26 cellular contexts compared by ENCODE assay signal in genomic region chr10:104288355-104288754, GRCh38. TPM values are rescaled to one million over a fixed set of nuclear protein-coding genes. Genes with fewer than 3 reads are reported as not detected.
DNase-seq lines count a peak whose midpoint lies in the region; ATAC-seq, FAIRE-seq and TF ChIP-seq lines count a peak whose summit lies in the region.
"Had no signal": no experiment of that assay in that cellular context is flagged by ENCODE, and none has a peak within 500 bp of the region (broad histone marks: within the 10 kb centered on the region; RNA-seq: fewer than 3 reads in every experiment).

No MANE protein-coding gene starts in this region.

- no peaks in the 10 kb centered on the region; the same call in 1 of the 2 replicates for H3K27me3 Mint-ChIP-seq in HFFc6 (ENCODE audit: insufficient read depth)

- POLR2A ChIA-PET in A549 (lab: Yijun Ruan, JAX), result no interaction called here

- DNase-seq in A549 (ENCODE audit: low read depth in 1 of 2, low spot score in 1 of 2) (peak in 1 of 2 experiments; percentile 48), EL (peak; percentile 47), RWPE2 (ENCODE audit: low spot score) (no peak), osteoblast (ENCODE audit: insufficient read length, low spot score, missing footprints) (no peak), HFFc6 (no peak)
- DNase-seq in activated CD4-positive, alpha-beta T cell treated with anti-CD3 and anti-CD28 coated beads, Interleukin-2, amount 50 U/mL, for 48 hours, result no peak
- DNase-seq: AML-193; CD4-positive, alpha-beta memory T cell; COR-L47; DMS79; KBM-7; MG63; NCI-H2029 treated with DMSO at 0.1 percent for 48 hours; NCI-H226; NCI-H510A treated with DMSO at 0.1 percent for 48 hours; NCI-H82; NK-92 treated with Interleukin-12 subunit alpha and Interleukin-12 subunit beta, amount 100 ng/mL, for 24 hours; PC-9; Right ventricle myocardium superior had no signal

- peak overlapping the region; percentile 47 for H2AFZ ChIP-seq in osteoblast (ENCODE audit: low read length)
- H2AFZ ChIP-seq: PC-9 had no signal

- no peaks in the 10 kb centered on the region for H3K9me3 Mint-ChIP-seq in HFFc6
- H3K9me3 Mint-ChIP-seq: CD4-positive, alpha-beta memory T cell had no signal

- no peak overlapping the region for H3K4me3 ChIP-seq in A549
- no peak overlapping the region for H3K4me3 ChIP-seq in RWPE2 (ENCODE audit: severe bottlenecking)
- H3K4me3 ChIP-seq in osteoblast (ENCODE audit: insufficient read depth, low read length), result no peak overlapping the region
- H3K4me3 ChIP-seq: BLaER1 treated with 17β-estradiol and CSF1 and Interleukin-3, amounts not matched to agents 10 nM and 100 nM; MG63; PC-9; SJSA1 had no signal

- TF ChIP-seq POLR2A in A549 (IDR thresholded peaks at IDR 0.05; ENCODE audit: low read length), result no peak

- no peaks in the 10 kb centered on the region for H3K79me2 ChIP-seq in osteoblast (ENCODE audit: insufficient read depth, low read length)

- no peaks in the 10 kb centered on the region for H4K20me1 ChIP-seq in osteoblast (ENCODE audit: insufficient read depth, low read length)
- H4K20me1 ChIP-seq: BLaER1 treated with 17β-estradiol and CSF1 and Interleukin-3, amounts not matched to agents 10 nM and 100 nM had no signal

- no peak overlapping the region for H3K27ac Mint-ChIP-seq in HFFc6
- H3K27ac Mint-ChIP-seq: CD4-positive, alpha-beta memory T cell had no signal

- peaks cover 18% of the 10 kb centered on the region for H3K4me1 ChIP-seq in A549
- H3K4me1 ChIP-seq in RWPE2 (ENCODE audit: insufficient read depth, poor library complexity, severe bottlenecking), result peaks cover 9% of the 10 kb centered on the region
- H3K4me1 ChIP-seq in osteoblast (ENCODE audit: insufficient read depth, low read length), result peaks cover 24% of the 10 kb centered on the region

- H3K4me2 ChIP-seq in A549, result peak overlapping the region; percentile 20; the same call in 2 of the 3 replicates
- H3K4me2 ChIP-seq in osteoblast (ENCODE audit: insufficient read depth, low read length), result no peak overlapping the region
- H3K4me2 ChIP-seq: BLaER1 treated with 17β-estradiol and CSF1 and Interleukin-3, amounts not matched to agents 10 nM and 100 nM; PC-9 had no signal

- TF ChIP-seq RAD21 in A549 (conservative IDR thresholded peaks at IDR 0.05 in 1 of 2, IDR thresholded peaks at IDR 0.05 in 1 of 2), result no peak

- H3K27ac ChIP-seq in A549 (no peak overlapping the region), RWPE2 (ENCODE audit: poor library complexity, severe bottlenecking) (peak overlapping the region; percentile 19), osteoblast (ENCODE audit: low read depth, low read length) (no peak overlapping the region)
- H3K27ac ChIP-seq: BLaER1 treated with 17β-estradiol and CSF1 and Interleukin-3, amounts not matched to agents 10 nM and 100 nM; PC-9; SJSA1 had no signal

- H3K9me3 ChIP-seq in A549, result no peaks in the 10 kb centered on the region
- no peaks in the 10 kb centered on the region for H3K9me3 ChIP-seq in RWPE2 (ENCODE audit: severe bottlenecking)
- no peaks in the 10 kb centered on the region for H3K9me3 ChIP-seq in osteoblast (ENCODE audit: low read depth, low read length)
- H3K9me3 ChIP-seq: BLaER1 treated with 17β-estradiol and CSF1 and Interleukin-3, amounts not matched to agents 10 nM and 100 nM; MG63; SJSA1 had no signal

- WGBS in A549 (ENCODE audit: missing lambda C conversion rate), result 0% methylated on average over 1 of the region's 1 CpG

- peaks cover 37% of the 10 kb centered on the region for H3K36me3 ChIP-seq in RWPE2 (ENCODE audit: low read depth)
- no peaks in the 10 kb centered on the region for H3K36me3 ChIP-seq in osteoblast (ENCODE audit: insufficient read depth, low read length)
- H3K36me3 ChIP-seq: BLaER1 treated with 17β-estradiol and CSF1 and Interleukin-3, amounts not matched to agents 10 nM and 100 nM; MG63; SJSA1 had no signal

- no peaks in the 10 kb centered on the region; the same call in 1 of the 2 replicates for H3K36me3 Mint-ChIP-seq in HFFc6 (ENCODE audit: low read depth)
- H3K36me3 Mint-ChIP-seq: CD4-positive, alpha-beta memory T cell had no signal

- ATAC-seq in A549 (peak in 1 of 2 experiments; percentile 49; a peak in 3 of 6 replicates), RWPE2 (ENCODE audit: low read depth) (peak; percentile 31; the same call in 1 of the 3 replicates), GM21786 (IDR thresholded peaks at IDR 0.05; ENCODE audit: unreplicated experiment) (no peak)

- no peak for TF ChIP-seq EP300 in A549 (IDR thresholded peaks at IDR 0.05)

- peaks cover 53% of the 10 kb centered on the region for H3K4me1 Mint-ChIP-seq in HFFc6 (ENCODE audit: low read depth)

- FAIRE-seq in A549 (lab: Jason Lieb, UNC), result no peak
- FAIRE-seq: A204.1, GM12892 had no signal

- H3K27me3 ChIP-seq in RWPE2 (ENCODE audit: insufficient read depth, poor library complexity, severe bottlenecking) (no peaks in the 10 kb centered on the region), osteoblast (ENCODE audit: insufficient read depth, low read length) (no peaks in the 10 kb centered on the region)
- H3K27me3 ChIP-seq: BLaER1 treated with 17β-estradiol and CSF1 and Interleukin-3, amounts not matched to agents 10 nM and 100 nM; MG63 had no signal

- CTCF ChIA-PET in A549 (lab: Yijun Ruan, JAX), result interaction anchor here (5.7 to 14.5 kb wide), 4 partner anchors 13 to 63 kb away, joined by 77 to 339 read pairs (median 224); partner anchors contain the start of gene CFAP58

- TF ChIP-seq CTCF in A549 (IDR thresholded peaks at IDR 0.05), result no peak
- no peak for TF ChIP-seq CTCF in RWPE2 (IDR thresholded peaks at IDR 0.05; ENCODE audit: poor library complexity, severe bottlenecking)
- TF ChIP-seq CTCF in osteoblast (IDR thresholded peaks at IDR 0.05; ENCODE audit: extremely low read depth, low read depth, low read length), result no peak
- TF ChIP-seq CTCF in HFFc6 (IDR thresholded peaks at IDR 0.05), result no peak

- no peak overlapping the region for H3K4me3 Mint-ChIP-seq in HFFc6
- H3K4me3 Mint-ChIP-seq: CD4-positive, alpha-beta memory T cell had no signal

TF ChIP-seq in A549, 52 proteins besides CTCF, POLR2A, EP300 and RAD21:
- TF ChIP-seq, protein P1, sequence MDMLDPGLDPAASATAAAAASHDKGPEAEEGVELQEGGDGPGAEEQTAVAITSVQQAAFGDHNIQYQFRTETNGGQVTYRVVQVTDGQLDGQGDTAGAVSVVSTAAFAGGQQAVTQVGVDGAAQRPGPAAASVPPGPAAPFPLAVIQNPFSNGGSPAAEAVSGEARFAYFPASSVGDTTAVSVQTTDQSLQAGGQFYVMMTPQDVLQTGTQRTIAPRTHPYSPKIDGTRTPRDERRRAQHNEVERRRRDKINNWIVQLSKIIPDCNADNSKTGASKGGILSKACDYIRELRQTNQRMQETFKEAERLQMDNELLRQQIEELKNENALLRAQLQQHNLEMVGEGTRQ (IDR thresholded peaks at IDR 0.05), result no peak
- TF ChIP-seq TP53 (CRISPR knock-in tag; IDR thresholded peaks at IDR 0.05) (no peak), CEBPB (IDR thresholded peaks at IDR 0.05) (peak in 1 of 2 experiments; percentile 11; a peak in 1 of 4 replicates), FOXS1 (CRISPR knock-in tag; IDR thresholded peaks at IDR 0.05) (no peak)

RNA-seq across cellular contexts. Expression of gene GSTO2, which starts 19.4 kb away (rescaled TPM):
- polyA plus RNA-seq in A549 (2011; rRNA removed), result 5.7 and 6.3 TPM in 2 replicates
- 1.7 and 2.1 TPM in 2 replicates for polyA plus RNA-seq in A549 (2012; cell fraction: cytosol; rRNA removed)
- polyA plus RNA-seq in A549 (2012; cell fraction: nucleus; rRNA removed), result 0.80 and 3.0 TPM in 2 replicates
- polyA plus RNA-seq in A549 (2017; fragmentation: RNase III; extraction: RNeasy Plus Mini Kit Qiagen cat#74134 plus additional on column Dnase treatment), result 1.3 to 1.9 TPM (median 1.8 TPM) in 3 replicates
- polyA minus RNA-seq in A549 (2011; rRNA and poly(A)+ RNA removed), result 1.6 and 2.8 TPM in 2 replicates
- 1.8 and 2.2 TPM in 2 replicates for total RNA-seq in osteoblast
- 10 to 100 TPM in 4 of 6 experiments, 1 to 10 TPM in 2; 2.5 to 15.0 (median 12.3) TPM for total RNA-seq in HFFc6 (2021; fragmentation: NEBNext Ultra II Directional; extraction: Animal tissue kit (Norgen Biotek cat#: 25700))
- total RNA-seq: H4 had no signal

RNA-seq across cellular contexts. Expression of gene GSTO1, which starts 33.7 kb away (rescaled TPM):
- polyA plus RNA-seq in A549 (2011; rRNA removed), result 172 and 204 TPM in 2 replicates
- polyA plus RNA-seq in A549 (2012; cell fraction: cytosol; rRNA removed), result 97.9 and 112 TPM in 2 replicates
- polyA plus RNA-seq in A549 (2012; cell fraction: nucleus; rRNA removed), result 33.3 and 54.1 TPM in 2 replicates
- polyA plus RNA-seq in A549 (2017; fragmentation: RNase III; extraction: RNeasy Plus Mini Kit Qiagen cat#74134 plus additional on column Dnase treatment), result 152 to 163 TPM (median 156 TPM) in 3 replicates
- polyA minus RNA-seq in A549 (2011; rRNA and poly(A)+ RNA removed), result 23.8 TPM in 2 replicates
- 149 and 177 TPM in 2 replicates for total RNA-seq in osteoblast
- 100 to 1,000 TPM; 213 to 242 (median 224) TPM for total RNA-seq in HFFc6 (2021; fragmentation: NEBNext Ultra II Directional; extraction: Animal tissue kit (Norgen Biotek cat#: 25700))

RNA-seq across cellular contexts. Expression of gene ITPRIP, which starts 49.9 kb away (rescaled TPM):
- polyA plus RNA-seq in A549 (2011; rRNA removed) (14.8 and 17.4 TPM in 2 replicates), A549 (2017; fragmentation: RNase III; extraction: RNeasy Plus Mini Kit Qiagen cat#74134 plus additional on column Dnase treatment) (18.3 to 21.0 TPM (median 19.8 TPM) in 3 replicates)
- 8.0 and 12.1 TPM in 2 replicates for polyA plus RNA-seq in A549 (2012; cell fraction: cytosol; rRNA removed)
- polyA plus RNA-seq in A549 (2012; cell fraction: nucleus; rRNA removed), result 17.9 and 19.4 TPM in 2 replicates
- 20.6 and 23.2 TPM in 2 replicates for polyA minus RNA-seq in A549 (2011; rRNA and poly(A)+ RNA removed)
- 14.8 and 16.5 TPM in 2 replicates for total RNA-seq in osteoblast
- 10 to 100 TPM; 23.9 to 34.7 (median 29.7) TPM for total RNA-seq in HFFc6 (2021; fragmentation: NEBNext Ultra II Directional; extraction: Animal tissue kit (Norgen Biotek cat#: 25700))

RNA-seq across cellular contexts. Expression of gene CFAP43, which starts 56.2 kb away (rescaled TPM):
- polyA plus RNA-seq in A549 (2011; rRNA removed) (0.42 and 0.75 TPM in 2 replicates), A549 (2017; fragmentation: RNase III; extraction: RNeasy Plus Mini Kit Qiagen cat#74134 plus additional on column Dnase treatment) (0.16 to 0.36 TPM (median 0.31 TPM) in 3 replicates)
- polyA plus RNA-seq in A549 (2012; cell fraction: cytosol; rRNA removed), result 0.08 and 0.13 TPM in 2 replicates
- polyA plus RNA-seq in A549 (2012; cell fraction: nucleus; rRNA removed), result 0.14 and 0.16 TPM in 2 replicates
- polyA minus RNA-seq in A549 (2011; rRNA and poly(A)+ RNA removed), result 0.24 and 0.25 TPM in 2 replicates
- total RNA-seq in osteoblast, result 0.36 and 0.59 TPM in 2 replicates
- under 1 TPM in 1 of 6 experiments, not detected in 5; 0.14 TPM for total RNA-seq in HFFc6 (2021; fragmentation: NEBNext Ultra II Directional; extraction: Animal tissue kit (Norgen Biotek cat#: 25700))
- total RNA-seq: CD4-positive, alpha-beta memory T cell; HT1080; Right ventricle myocardium superior had no signal
- polyA plus RNA-seq: CD4-positive, alpha-beta memory T cell had no signal
